Comparison of ENCODE assay signal across 24 cellular contexts in genomic region chr13:35736876-35737275, GRCh38.
"Had no signal": no experiment of that assay in that cellular context is flagged by ENCODE, and none has a peak within 500 bp of the region (broad histone marks: within the 10 kb centered on the region; RNA-seq: fewer than 3 reads in every experiment).

No MANE protein-coding gene starts in this region.

- H3K4me3 Mint-ChIP-seq: naive B cell; natural killer cell; nephron progenitor cell; neural progenitor cell; stimulated activated memory B cell treated with anti-CD40 and anti-IgM and Interleukin-4, amounts not matched to agents 10 μg/mL and 1 μg/mL and 100 μg/mL, for 72 hours; stimulated activated naive CD8-positive, alpha-beta T cell treated with anti-CD3 and anti-CD28 coated beads, Interleukin-15, amount 100 ng/mL, for 72 hours had no signal

- H3K27me3 Mint-ChIP-seq: naive B cell; stimulated activated memory B cell treated with anti-CD40 and anti-IgM and Interleukin-4, amounts not matched to agents 10 μg/mL and 1 μg/mL and 100 μg/mL, for 72 hours; stimulated activated naive CD8-positive, alpha-beta T cell treated with anti-CD3 and anti-CD28 coated beads, Interleukin-15, amount 100 ng/mL, for 72 hours had no signal

- DNase-seq: hippocampal formation; kidney glomerular epithelial cell; left cardiac atrium; left lung; lower lobe of right lung; mammary epithelial cell; mesenchymal stem cell; naive B cell; natural killer cell; nephron progenitor cell; occipital lobe; ovary; right lobe of liver; stimulated activated CD4-positive, alpha-beta T cell treated with anti-CD3 and anti-CD28 coated beads, Interleukin-1b, Interleukin-23, amount 100 ng/mL, for 48 hours; stimulated activated CD4-positive, alpha-beta T cell treated with anti-CD3 and anti-CD28 coated beads, Interleukin-2, amount 100 ng/mL, for 48 hours; stimulated activated CD4-positive, alpha-beta T cell treated with anti-CD3 and anti-CD28 coated beads, Interleukin-4, amount 100 ng/mL, for 4 hours; stimulated activated CD8-positive, alpha-beta memory T cell treated with anti-CD3 and anti-CD28 coated beads, Interleukin-4, amount 100 ng/mL, for 48 hours; stimulated activated naive CD4-positive, alpha-beta T cell treated with Interleukin-2 at 50 U/mL for 16 hours; stimulated activated naive CD8-positive, alpha-beta T cell treated with anti-CD3 and anti-CD28 coated beads, Interleukin-15, amount 100 ng/mL, for 72 hours; substantia nigra; upper lobe of left lung had no signal

- ATAC-seq: left cardiac atrium; left lung; lower lobe of right lung; natural killer cell; right lobe of liver; stimulated activated memory B cell treated with anti-CD40 and anti-IgM and Interleukin-4, amounts not matched to agents 10 μg/mL and 1 μg/mL and 100 μg/mL, for 72 hours; stimulated activated naive CD8-positive, alpha-beta T cell treated with anti-CD3 and anti-CD28 coated beads, Interleukin-15, amount 100 ng/mL, for 72 hours had no signal

- H3K27ac Mint-ChIP-seq: naive B cell; natural killer cell; neural progenitor cell; progenitor cell of endocrine pancreas; stimulated activated memory B cell treated with anti-CD40 and anti-IgM and Interleukin-4, amounts not matched to agents 10 μg/mL and 1 μg/mL and 100 μg/mL, for 72 hours; stimulated activated naive CD8-positive, alpha-beta T cell treated with anti-CD3 and anti-CD28 coated beads, Interleukin-15, amount 100 ng/mL, for 72 hours had no signal

- H3K36me3 Mint-ChIP-seq: naive B cell; natural killer cell; stimulated activated memory B cell treated with anti-CD40 and anti-IgM and Interleukin-4, amounts not matched to agents 10 μg/mL and 1 μg/mL and 100 μg/mL, for 72 hours had no signal

- H3K4me1 Mint-ChIP-seq: naive B cell; natural killer cell; stimulated activated memory B cell treated with anti-CD40 and anti-IgM and Interleukin-4, amounts not matched to agents 10 μg/mL and 1 μg/mL and 100 μg/mL, for 72 hours; stimulated activated naive CD8-positive, alpha-beta T cell treated with anti-CD3 and anti-CD28 coated beads, Interleukin-15, amount 100 ng/mL, for 72 hours had no signal
